In genomic region chr5:74648835-74649286, GRCh38 we compare ENCODE assay signal across 8 cellular contexts. TPM values are rescaled to one million over a fixed set of nuclear protein-coding genes. Genes with fewer than 3 reads are reported as not detected.
A peak's percentile ranks its signal among the peaks of the same experiment; 100 is the strongest.
DNase-seq lines count a peak whose midpoint lies in the region; ATAC-seq and TF ChIP-seq lines count a peak whose summit lies in the region.

No MANE protein-coding gene starts in this region.

- intact Hi-C loops in left cardiac atrium (cut with DNase I), result loop anchor here (2.0 to 10.0 kb wide), 7 partner anchors 284 to 1054 kb away; no protein-coding TSS in a partner anchor

- TF ChIP-seq CTCF in AG09309 (IDR thresholded peaks at IDR 0.05; ENCODE audit: control insufficient read depth, insufficient read depth, low read depth, low read length, missing control alignments), result peak; percentile 67
- TF ChIP-seq CTCF in GM12864 (IDR thresholded peaks at IDR 0.05; ENCODE audit: low read depth, low read length, missing control alignments), result peak; percentile 55

- DNase-seq in AG09309 (ENCODE audit: low read depth), result no peak
- DNase-seq in GM12864 (ENCODE audit: low read depth), result no peak
- peak; percentile 39 to 76 for DNase-seq in NCI-H526 (lab: John Stamatoyannopoulos, UW)
- peak in 1 of 2 donors; percentile 23 for DNase-seq in activated naive CD4-positive, alpha-beta T cell treated with anti-CD3 and anti-CD28 coated beads, Interleukin-2, amount 50 U/mL, for 72 hours (ENCODE audit: low spot score in 2 of 2)
- no peak for DNase-seq in left cardiac atrium
- DNase-seq in retina, result peak; percentile 80
- no peak for DNase-seq in T1000 (lab: John Stamatoyannopoulos, UW)

- no peaks in the 10 kb centered on the region for H3K36me3 Mint-ChIP-seq in activated naive CD4-positive, alpha-beta T cell treated with anti-CD3 and anti-CD28 coated beads, Interleukin-2, amount 50 U/mL, for 72 hours

- peak; percentile 71 for ATAC-seq in HG03045 (IDR thresholded peaks at IDR 0.05; ENCODE audit: unreplicated experiment)
- peak; percentile 71 to 86 for ATAC-seq in activated naive CD4-positive, alpha-beta T cell treated with anti-CD3 and anti-CD28 coated beads, Interleukin-2, amount 50 U/mL, for 72 hours
- peak; percentile 89 to 93 for ATAC-seq in left cardiac atrium

- H3K9me3 Mint-ChIP-seq in activated naive CD4-positive, alpha-beta T cell treated with anti-CD3 and anti-CD28 coated beads, Interleukin-2, amount 50 U/mL, for 72 hours, result no peaks in the 10 kb centered on the region

- H3K4me3 ChIP-seq in AG09309 (ENCODE audit: control insufficient read depth, low read depth, low read length) (no peak overlapping the region), GM12864 (ENCODE audit: low read depth, low read length) (no peak overlapping the region)

- H3K27ac Mint-ChIP-seq in activated naive CD4-positive, alpha-beta T cell treated with anti-CD3 and anti-CD28 coated beads, Interleukin-2, amount 50 U/mL, for 72 hours, result no peak overlapping the region

RNA-seq across cellular contexts. Expression of gene ENC1, which starts 8.3 kb away (rescaled TPM):
- under 1 TPM; 0.75 to 0.99 TPM for total RNA-seq in activated naive CD4-positive, alpha-beta T cell treated with anti-CD3 and anti-CD28 coated beads, Interleukin-2, amount 50 U/mL, for 72 hours
- 10 to 100 TPM in 1 of 2 donors, 1 to 10 TPM in 1; 5.5 to 12.0 TPM for total RNA-seq in left cardiac atrium

RNA-seq across cellular contexts. Expression of gene HEXB, which starts 36.2 kb away (rescaled TPM):
- total RNA-seq in activated naive CD4-positive, alpha-beta T cell treated with anti-CD3 and anti-CD28 coated beads, Interleukin-2, amount 50 U/mL, for 72 hours, result 10 to 100 TPM; 47.1 to 71.3 TPM
- 10 to 100 TPM; 80.1 to 84.2 TPM for total RNA-seq in left cardiac atrium

Comparison
In these comparisons a context has a peak if more than half of its experiments do, and no peak if none do; other contexts are left out.
1. DNase-seq: peak in NCI-H526 (2 of 2) and retina (single experiment); none in AG09309 (single experiment), GM12864 (single experiment), left cardiac atrium (single experiment) and T1000 (single experiment).
2. Peak in every context shown above with its lines, with median percentiles within 50 percentile points of each other: ATAC-seq.